1 cellular context compared by ENCODE assay signal in the genomic region with DNA sequence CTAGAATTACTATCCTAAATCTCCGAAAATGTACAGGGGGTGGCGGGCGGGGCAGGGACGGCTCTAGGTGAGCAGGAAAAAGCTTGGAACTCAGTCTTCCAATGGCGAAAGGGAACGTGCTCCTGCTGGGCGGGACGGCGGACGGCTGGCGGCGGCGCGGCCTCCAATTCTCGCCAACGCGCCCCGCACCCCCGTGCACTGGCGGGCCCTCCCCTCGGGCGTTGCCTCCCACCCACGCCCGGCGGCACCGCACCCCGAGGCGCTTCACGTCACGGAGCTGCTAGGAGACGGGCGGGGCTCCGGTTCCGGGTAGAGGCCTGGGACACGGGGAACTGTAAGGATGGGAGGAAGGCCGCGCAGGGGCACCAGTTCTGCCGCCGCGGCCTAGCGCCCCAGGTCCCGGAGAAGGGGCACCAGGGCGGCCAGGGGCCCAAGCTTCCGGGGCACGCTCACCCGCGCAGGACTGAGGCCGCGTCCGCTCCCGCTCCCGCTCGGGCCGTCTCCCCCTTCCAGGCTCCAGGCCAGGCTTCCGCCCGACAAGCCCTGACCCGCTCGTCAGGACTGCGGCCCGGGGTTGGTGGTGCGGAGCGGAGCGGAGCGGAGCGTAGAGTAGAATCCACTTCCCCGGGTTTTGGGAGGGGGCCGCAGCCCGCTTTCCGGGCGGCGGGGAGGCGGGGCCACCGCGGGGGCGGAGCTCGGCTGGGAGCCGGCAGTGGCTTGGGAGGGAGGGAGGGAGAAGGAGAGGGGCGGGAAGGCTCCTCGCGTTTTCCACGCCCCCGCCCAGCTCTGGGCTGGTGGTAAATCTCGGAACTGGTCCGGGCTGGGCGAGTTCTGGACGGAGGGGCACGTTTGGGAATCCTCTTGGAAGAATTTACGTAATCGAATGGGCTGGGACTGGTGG.
TF ChIP-seq lines count a peak whose summit lies in the region.

Gene DDX59 (minus strand): TSS at position 594 of the 901 bp plus-strand sequence. CDS start 3,167 bp downstream, outside the sequence.

TF ChIP-seq in HepG2, 621 proteins besides CTCF, POLR2A, EP300 and RAD21 (continued from another document and continues in another):
- TF ChIP-seq ZNF547 (CRISPR knock-in tag; IDR thresholded peaks at IDR 0.05) = peak; percentile 90
- TF ChIP-seq, protein P1, sequence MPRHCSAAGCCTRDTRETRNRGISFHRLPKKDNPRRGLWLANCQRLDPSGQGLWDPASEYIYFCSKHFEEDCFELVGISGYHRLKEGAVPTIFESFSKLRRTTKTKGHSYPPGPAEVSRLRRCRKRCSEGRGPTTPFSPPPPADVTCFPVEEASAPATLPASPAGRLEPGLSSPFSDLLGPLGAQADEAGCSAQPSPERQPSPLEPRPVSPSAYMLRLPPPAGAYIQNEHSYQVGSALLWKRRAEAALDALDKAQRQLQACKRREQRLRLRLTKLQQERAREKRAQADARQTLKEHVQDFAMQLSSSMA (CRISPR knock-in tag; IDR thresholded peaks at IDR 0.05) = peak; percentile 84; the same call in 1 of the 2 replicates
- peak; percentile 93 for TF ChIP-seq ASH2L (IDR thresholded peaks at IDR 0.05; ENCODE audit: insufficient read length, low read depth, low read length)
- TF ChIP-seq SMYD3 (CRISPR knock-in tag; IDR thresholded peaks at IDR 0.05) = peak; percentile 84; the same call in 1 of the 2 replicates
- TF ChIP-seq YY1 (IDR thresholded peaks at IDR 0.05; ENCODE audit: insufficient read depth, insufficient replicate concordance, low read depth, low read length) = peak; percentile 12
- TF ChIP-seq SP4 (CRISPR knock-in tag; IDR thresholded peaks at IDR 0.05) = peak; percentile 72
- TF ChIP-seq KAT7 (CRISPR knock-in tag; IDR thresholded peaks at IDR 0.05; ENCODE audit: borderline replicate concordance) = peak; percentile 48
- no peak for TF ChIP-seq NR2F6 (IDR thresholded peaks at IDR 0.05)
- TF ChIP-seq NR2F6 (CRISPR knock-in tag; IDR thresholded peaks at IDR 0.05) = no peak
- TF ChIP-seq NKX3-1 (CRISPR knock-in tag; IDR thresholded peaks at IDR 0.05) = no peak
- TF ChIP-seq HNRNPLL (IDR thresholded peaks at IDR 0.05; ENCODE audit: low read depth, low read length, poor library complexity, severe bottlenecking) = peak; percentile 80
- TF ChIP-seq ZNF207 (IDR thresholded peaks at IDR 0.05; ENCODE audit: borderline replicate concordance) = no peak
- TF ChIP-seq CC2D1A (CRISPR knock-in tag; IDR thresholded peaks at IDR 0.05) = no peak
- peak; percentile 57 for TF ChIP-seq ETV5 (CRISPR knock-in tag; IDR thresholded peaks at IDR 0.05; ENCODE audit: borderline replicate concordance)
- no peak for TF ChIP-seq ZC3H13 (CRISPR knock-in tag; IDR thresholded peaks at IDR 0.05)
- TF ChIP-seq ZNF235 (CRISPR knock-in tag; IDR thresholded peaks at IDR 0.05; ENCODE audit: borderline replicate concordance) = peak; percentile 30; the same call in 1 of the 2 replicates
- TF ChIP-seq ZNF276 (CRISPR knock-in tag; IDR thresholded peaks at IDR 0.05; ENCODE audit: low read depth) = 0 out of 2 replicates have a peak, but pooled peaks have one; percentile 43
- TF ChIP-seq PHF5A (CRISPR knock-in tag; IDR thresholded peaks at IDR 0.05; ENCODE audit: low read depth, unreplicated experiment) = peak; percentile 34
- TF ChIP-seq TSC22D2 (CRISPR knock-in tag; IDR thresholded peaks at IDR 0.05; ENCODE audit: borderline replicate concordance) = peak; percentile 81
- TF ChIP-seq ZNF225 (CRISPR knock-in tag; IDR thresholded peaks at IDR 0.05) = 0 out of 2 replicates have a peak, but pooled peaks have one; percentile 82
- peak; percentile 70; the same call in 1 of the 2 replicates for TF ChIP-seq GATAD1 (CRISPR knock-in tag; IDR thresholded peaks at IDR 0.05)
- TF ChIP-seq ZNF205 (CRISPR knock-in tag; IDR thresholded peaks at IDR 0.05) = no peak
- TF ChIP-seq ZBTB1 (CRISPR knock-in tag; IDR thresholded peaks at IDR 0.05; ENCODE audit: borderline replicate concordance) = peak; percentile 75; the same call in 1 of the 2 replicates
- TF ChIP-seq POLR2AphosphoS5 (IDR thresholded peaks at IDR 0.05; ENCODE audit: low read depth, low read length) = peak; percentile 50; the same call in 1 of the 2 replicates
- TF ChIP-seq ZNF761 (CRISPR knock-in tag; conservative IDR thresholded peaks at IDR 0.05) = peak; percentile 55; the same call in 1 of the 2 replicates
- TF ChIP-seq SOX6 (IDR thresholded peaks at IDR 0.05) = no peak
- TF ChIP-seq SOX6 (CRISPR knock-in tag; IDR thresholded peaks at IDR 0.05) = peak; percentile 34; the same call in 1 of the 2 replicates
- no peak for TF ChIP-seq NONO (IDR thresholded peaks at IDR 0.05)
- peak; percentile 81 for TF ChIP-seq NONO (CRISPR knock-in tag; conservative IDR thresholded peaks at IDR 0.05)
- TF ChIP-seq, protein P2, sequence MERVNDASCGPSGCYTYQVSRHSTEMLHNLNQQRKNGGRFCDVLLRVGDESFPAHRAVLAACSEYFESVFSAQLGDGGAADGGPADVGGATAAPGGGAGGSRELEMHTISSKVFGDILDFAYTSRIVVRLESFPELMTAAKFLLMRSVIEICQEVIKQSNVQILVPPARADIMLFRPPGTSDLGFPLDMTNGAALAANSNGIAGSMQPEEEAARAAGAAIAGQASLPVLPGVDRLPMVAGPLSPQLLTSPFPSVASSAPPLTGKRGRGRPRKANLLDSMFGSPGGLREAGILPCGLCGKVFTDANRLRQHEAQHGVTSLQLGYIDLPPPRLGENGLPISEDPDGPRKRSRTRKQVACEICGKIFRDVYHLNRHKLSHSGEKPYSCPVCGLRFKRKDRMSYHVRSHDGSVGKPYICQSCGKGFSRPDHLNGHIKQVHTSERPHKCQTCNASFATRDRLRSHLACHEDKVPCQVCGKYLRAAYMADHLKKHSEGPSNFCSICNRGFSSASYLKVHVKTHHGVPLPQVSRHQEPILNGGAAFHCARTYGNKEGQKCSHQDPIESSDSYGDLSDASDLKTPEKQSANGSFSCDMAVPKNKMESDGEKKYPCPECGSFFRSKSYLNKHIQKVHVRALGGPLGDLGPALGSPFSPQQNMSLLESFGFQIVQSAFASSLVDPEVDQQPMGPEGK (CRISPR knock-in tag; IDR thresholded peaks at IDR 0.05) = peak; percentile 98
- peak; percentile 67 for TF ChIP-seq CEBPG (CRISPR knock-in tag; IDR thresholded peaks at IDR 0.05)
- TF ChIP-seq ZSCAN20 (CRISPR knock-in tag; IDR thresholded peaks at IDR 0.05; ENCODE audit: borderline replicate concordance) = no peak; the same call in 1 of the 2 replicates
- peak; percentile 51 for TF ChIP-seq ZNF746 (CRISPR knock-in tag; IDR thresholded peaks at IDR 0.05)
- TF ChIP-seq SALL1 (CRISPR knock-in tag; IDR thresholded peaks at IDR 0.05) = peak; percentile 88
- peak; percentile 94 for TF ChIP-seq AGO2 (optimal IDR thresholded peaks at IDR 0.05; ENCODE audit: low read depth, low read length)
- peak; percentile 99 for TF ChIP-seq RBM39 (IDR thresholded peaks at IDR 0.05; ENCODE audit: low read depth, low read length, poor library complexity, severe bottlenecking)
- 0 out of 2 replicates have a peak, but pooled peaks have one; percentile 16 for TF ChIP-seq ZBTB20 (CRISPR knock-in tag; IDR thresholded peaks at IDR 0.05; ENCODE audit: borderline replicate concordance, low read depth)
- no peak for TF ChIP-seq NCOA5 (CRISPR knock-in tag; IDR thresholded peaks at IDR 0.05)
- TF ChIP-seq NAIF1 (CRISPR knock-in tag; IDR thresholded peaks at IDR 0.05; ENCODE audit: borderline replicate concordance) = peak; percentile 69; the same call in 1 of the 2 replicates
- TF ChIP-seq, protein P3, sequence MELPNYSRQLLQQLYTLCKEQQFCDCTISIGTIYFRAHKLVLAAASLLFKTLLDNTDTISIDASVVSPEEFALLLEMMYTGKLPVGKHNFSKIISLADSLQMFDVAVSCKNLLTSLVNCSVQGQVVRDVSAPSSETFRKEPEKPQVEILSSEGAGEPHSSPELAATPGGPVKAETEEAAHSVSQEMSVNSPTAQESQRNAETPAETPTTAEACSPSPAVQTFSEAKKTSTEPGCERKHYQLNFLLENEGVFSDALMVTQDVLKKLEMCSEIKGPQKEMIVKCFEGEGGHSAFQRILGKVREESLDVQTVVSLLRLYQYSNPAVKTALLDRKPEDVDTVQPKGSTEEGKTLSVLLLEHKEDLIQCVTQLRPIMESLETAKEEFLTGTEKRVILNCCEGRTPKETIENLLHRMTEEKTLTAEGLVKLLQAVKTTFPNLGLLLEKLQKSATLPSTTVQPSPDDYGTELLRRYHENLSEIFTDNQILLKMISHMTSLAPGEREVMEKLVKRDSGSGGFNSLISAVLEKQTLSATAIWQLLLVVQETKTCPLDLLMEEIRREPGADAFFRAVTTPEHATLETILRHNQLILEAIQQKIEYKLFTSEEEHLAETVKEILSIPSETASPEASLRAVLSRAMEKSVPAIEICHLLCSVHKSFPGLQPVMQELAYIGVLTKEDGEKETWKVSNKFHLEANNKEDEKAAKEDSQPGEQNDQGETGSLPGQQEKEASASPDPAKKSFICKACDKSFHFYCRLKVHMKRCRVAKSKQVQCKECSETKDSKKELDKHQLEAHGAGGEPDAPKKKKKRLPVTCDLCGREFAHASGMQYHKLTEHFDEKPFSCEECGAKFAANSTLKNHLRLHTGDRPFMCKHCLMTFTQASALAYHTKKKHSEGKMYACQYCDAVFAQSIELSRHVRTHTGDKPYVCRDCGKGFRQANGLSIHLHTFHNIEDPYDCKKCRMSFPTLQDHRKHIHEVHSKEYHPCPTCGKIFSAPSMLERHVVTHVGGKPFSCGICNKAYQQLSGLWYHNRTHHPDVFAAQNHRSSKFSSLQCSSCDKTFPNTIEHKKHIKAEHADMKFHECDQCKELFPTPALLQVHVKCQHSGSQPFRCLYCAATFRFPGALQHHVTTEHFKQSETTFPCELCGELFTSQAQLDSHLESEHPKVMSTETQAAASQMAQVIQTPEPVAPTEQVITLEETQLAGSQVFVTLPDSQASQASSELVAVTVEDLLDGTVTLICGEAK (IDR thresholded peaks at IDR 0.05) = no peak
- TF ChIP-seq, protein P3 (CRISPR knock-in tag; IDR thresholded peaks at IDR 0.05) = peak; percentile 42; the same call in 1 of the 2 replicates
- no peak for TF ChIP-seq ZNF350 (CRISPR knock-in tag; IDR thresholded peaks at IDR 0.05; ENCODE audit: borderline replicate concordance, low read depth)
- TF ChIP-seq HHEX (CRISPR knock-in tag; IDR thresholded peaks at IDR 0.05) = no peak
- no peak for TF ChIP-seq NFE2L1 (CRISPR knock-in tag; IDR thresholded peaks at IDR 0.05; ENCODE audit: borderline replicate concordance)
- TF ChIP-seq ARID3A (IDR thresholded peaks at IDR 0.05; ENCODE audit: low read depth, low read length) = no peak
- TF ChIP-seq FOXC1 (CRISPR knock-in tag; IDR thresholded peaks at IDR 0.05; ENCODE audit: borderline replicate concordance) = peak; percentile 81; the same call in 1 of the 2 replicates
- TF ChIP-seq HNRNPK (IDR thresholded peaks at IDR 0.05; ENCODE audit: low read depth, low read length, poor library complexity, severe bottlenecking) = peak; percentile 83
